ENCODE assay signal across 20 cellular contexts in genomic region chr7:78301361-78301760, GRCh38.
DNase-seq lines count a peak whose midpoint lies in the region; ATAC-seq and TF ChIP-seq lines count a peak whose summit lies in the region.
"Had no signal": no experiment of that assay in that cellular context is flagged by ENCODE, and none has a peak within 500 bp of the region (broad histone marks: within the 10 kb centered on the region; RNA-seq: fewer than 3 reads in every experiment).

No MANE protein-coding gene starts in this region.

- no peaks in the 10 kb centered on the region for H3K36me3 ChIP-seq in adipocyte (ENCODE audit: control insufficient read depth, insufficient read depth, low read length, severe bottlenecking)
- H3K36me3 ChIP-seq: adrenal gland, BLaER1, lower lobe of right lung, tibial nerve had no signal

- CTCF ChIA-PET in activated CD8-positive, alpha-beta memory T cell treated with anti-CD3 and anti-CD28 coated beads, Interleukin-2, amount 10 ng/mL, durations not matched to agents 7 days and 5 days (lab: Charles Lee), result no interaction called here

- DNase-seq in EL (peak; percentile 70), adipocyte (ENCODE audit: low read depth) (peak; percentile 73), fibroblast of the aortic adventitia (ENCODE audit: low read depth) (peak; percentile 8), retinal pigment epithelial cell (ENCODE audit: low read depth) (peak; percentile 52), medulla oblongata (ENCODE audit: extremely low spot score) (no peak), NCI-H510A (lab: John Stamatoyannopoulos, UW) (no peak), NK-92 (lab: John Stamatoyannopoulos, UW; ENCODE audit: unreplicated experiment) (no peak)
- DNase-seq in activated CD8-positive, alpha-beta memory T cell treated with anti-CD3 and anti-CD28 coated beads, Interleukin-2, amount 10 ng/mL, durations not matched to agents 7 days and 5 days, result no peak
- DNase-seq: activated CD4-positive, alpha-beta T cell treated with anti-CD3 and anti-CD28 coated beads, Interleukin-2, amount 50 U/mL, for 48 hours; activated T-cell treated with anti-CD3 and anti-CD28 coated beads, Interleukin-2, amount 50 U/mL, for 72 hours; adrenal gland; cortex of kidney; DMS153; lower lobe of right lung; NCI-H1105 treated with DMSO at 0.1 percent for 48 hours; OCI-M1; right cardiac atrium; stimulated activated CD4-positive, alpha-beta T cell treated with anti-CD3 and anti-CD28 coated beads, Interleukin-4, amount 100 ng/mL, for 4 hours had no signal

- H3K4me3 ChIP-seq in adipocyte (ENCODE audit: low read length) (no peak overlapping the region), fibroblast of the aortic adventitia (ENCODE audit: low read depth, low read length) (no peak overlapping the region), retinal pigment epithelial cell (ENCODE audit: low read length) (no peak overlapping the region)
- H3K4me3 ChIP-seq: adrenal gland, BLaER1, lower lobe of right lung, tibial nerve had no signal

- H3K4me1 Mint-ChIP-seq in activated CD8-positive, alpha-beta memory T cell treated with anti-CD3 and anti-CD28 coated beads, Interleukin-2, amount 10 ng/mL, durations not matched to agents 7 days and 5 days, result no peaks in the 10 kb centered on the region

- TF ChIP-seq CTCF in fibroblast of the aortic adventitia (IDR thresholded peaks at IDR 0.05; ENCODE audit: insufficient read depth, low read length), result no peak
- TF ChIP-seq CTCF in retinal pigment epithelial cell (conservative IDR thresholded peaks at IDR 0.05; ENCODE audit: low read depth, low read length), result no peak

- no peaks in the 10 kb centered on the region for H3K36me3 Mint-ChIP-seq in activated CD8-positive, alpha-beta memory T cell treated with anti-CD3 and anti-CD28 coated beads, Interleukin-2, amount 10 ng/mL, durations not matched to agents 7 days and 5 days

- no peaks in the 10 kb centered on the region for H3K9me3 Mint-ChIP-seq in activated CD8-positive, alpha-beta memory T cell treated with anti-CD3 and anti-CD28 coated beads, Interleukin-2, amount 10 ng/mL, durations not matched to agents 7 days and 5 days (ENCODE audit: low read depth)
- H3K9me3 Mint-ChIP-seq: activated T-cell treated with anti-CD3 and anti-CD28 coated beads, Interleukin-2, amount 50 U/mL, for 72 hours had no signal

- no peak overlapping the region for H3K9ac ChIP-seq in adipocyte (ENCODE audit: low read length)
- H3K9ac ChIP-seq: BLaER1 had no signal

- no peaks in the 10 kb centered on the region for H3K27me3 Mint-ChIP-seq in activated CD8-positive, alpha-beta memory T cell treated with anti-CD3 and anti-CD28 coated beads, Interleukin-2, amount 10 ng/mL, durations not matched to agents 7 days and 5 days

- peaks cover 6% of the 10 kb centered on the region for H3K4me1 ChIP-seq in adipocyte (ENCODE audit: control insufficient read depth, insufficient read depth, low read length)
- H3K4me1 ChIP-seq: adrenal gland, BLaER1, tibial nerve had no signal

- no peaks in the 10 kb centered on the region for H3K9me3 ChIP-seq in adipocyte (ENCODE audit: control insufficient read depth, low read length)
- H3K9me3 ChIP-seq: adrenal gland, BLaER1, lower lobe of right lung, tibial nerve had no signal

- no peaks in the 10 kb centered on the region for H3K27me3 ChIP-seq in adipocyte (replicated peaks; ENCODE audit: control insufficient read depth, insufficient read depth, low read length)
- H3K27me3 ChIP-seq: adrenal gland, BLaER1, tibial nerve had no signal

- no peak overlapping the region for H3K27ac Mint-ChIP-seq in activated CD8-positive, alpha-beta memory T cell treated with anti-CD3 and anti-CD28 coated beads, Interleukin-2, amount 10 ng/mL, durations not matched to agents 7 days and 5 days
- H3K27ac Mint-ChIP-seq: activated T-cell treated with anti-CD3 and anti-CD28 coated beads, Interleukin-2, amount 50 U/mL, for 72 hours had no signal

- no peak for ATAC-seq in activated CD8-positive, alpha-beta memory T cell treated with anti-CD3 and anti-CD28 coated beads, Interleukin-2, amount 10 ng/mL, durations not matched to agents 7 days and 5 days
- ATAC-seq: activated T-cell treated with anti-CD3 and anti-CD28 coated beads, Interleukin-2, amount 50 U/mL, for 72 hours; lower lobe of right lung; right cardiac atrium had no signal

- H3K4me3 Mint-ChIP-seq in activated CD8-positive, alpha-beta memory T cell treated with anti-CD3 and anti-CD28 coated beads, Interleukin-2, amount 10 ng/mL, durations not matched to agents 7 days and 5 days, result no peak overlapping the region
- H3K4me3 Mint-ChIP-seq: activated T-cell treated with anti-CD3 and anti-CD28 coated beads, Interleukin-2, amount 50 U/mL, for 72 hours had no signal

Comparison
In these comparisons a context has a peak if more than half of its experiments do, and no peak if none do; other contexts are left out.
1. DNase-seq: peak in EL (single experiment), adipocyte (single experiment), fibroblast of the aortic adventitia (single experiment) and retinal pigment epithelial cell (single experiment); none in medulla oblongata (single experiment), NCI-H510A (single experiment), activated CD8-positive, alpha-beta memory T cell treated with anti-CD3 and anti-CD28 coated beads, Interleukin-2, amount 10 ng/mL, durations not matched to agents 7 days and 5 days (single experiment) and NK-92 (single experiment).